In genomic region chrX:53223068-53223693, GRCh38 we compare ENCODE assay signal across 8 cellular contexts. TPM values are rescaled to one million over a fixed set of nuclear protein-coding genes. Genes with fewer than 3 reads are reported as not detected.
DNase-seq lines count a peak whose midpoint lies in the region; ATAC-seq and TF ChIP-seq lines count a peak whose summit lies in the region.

No MANE protein-coding gene starts in this region.

- H3K9me3 Mint-ChIP-seq in stimulated activated memory B cell treated with anti-CD40 and anti-IgM and Interleukin-4, amounts not matched to agents 10 μg/mL and 1 μg/mL and 100 μg/mL, for 72 hours, result no peaks in the 10 kb centered on the region

- WGBS in hepatocyte (ENCODE audit: low lambda C conversion rate, missing lambda C conversion rate), result 63% methylated on average over 2 of the region's 2 CpGs

- H3K4me3 ChIP-seq in WI38 (ENCODE audit: low read depth, low read length) (peak overlapping the region; percentile 94), hepatocyte (peak overlapping the region; percentile 89)

- H3K27me3 ChIP-seq in hepatocyte, result no peaks in the 10 kb centered on the region

- H3K36me3 ChIP-seq in hepatocyte (replicated peaks; ENCODE audit: insufficient read depth, low read depth), result no peaks in the 10 kb centered on the region

- H3K9me2 ChIP-seq in hepatocyte (replicated peaks; ENCODE audit: insufficient read depth), result no peaks in the 10 kb centered on the region

- ATAC-seq in stimulated activated memory B cell treated with anti-CD40 and anti-IgM and Interleukin-4, amounts not matched to agents 10 μg/mL and 1 μg/mL and 100 μg/mL, for 72 hours, result no peak

- peak overlapping the region; percentile 91 for H3K4me2 ChIP-seq in hepatocyte

- DNase-seq in NCI-H82 (lab: John Stamatoyannopoulos, UW), result peak; percentile 3
- no peak for DNase-seq in NCI-H82 treated with DMSO at 0.1 percent for 48 hours (lab: John Stamatoyannopoulos, UW; ENCODE audit: unreplicated experiment)
- DNase-seq in hepatocyte (ENCODE audit: low spot score), result no peak
- no peak for DNase-seq in NCI-H748 (lab: John Stamatoyannopoulos, UW; ENCODE audit: unreplicated experiment)
- DNase-seq in NCI-H2107 (lab: John Stamatoyannopoulos, UW), result no peak
- no peak for DNase-seq in SK-N-DZ (ENCODE audit: low spot score)

- TF ChIP-seq CTCF in WI38 (IDR thresholded peaks at IDR 0.05; ENCODE audit: low read depth, low read length) (no peak), hepatocyte (IDR thresholded peaks at IDR 0.05; ENCODE audit: poor library complexity) (peak; percentile 26)

- H3K27ac ChIP-seq in hepatocyte, result no peak overlapping the region

- peak overlapping the region; percentile 99 for H3K4me3 Mint-ChIP-seq in stimulated activated memory B cell treated with anti-CD40 and anti-IgM and Interleukin-4, amounts not matched to agents 10 μg/mL and 1 μg/mL and 100 μg/mL, for 72 hours

- peaks cover 63% of the 10 kb centered on the region for H3K79me2 ChIP-seq in hepatocyte

- no peaks in the 10 kb centered on the region for H3K27me3 Mint-ChIP-seq in stimulated activated memory B cell treated with anti-CD40 and anti-IgM and Interleukin-4, amounts not matched to agents 10 μg/mL and 1 μg/mL and 100 μg/mL, for 72 hours

- peaks cover 22% of the 10 kb centered on the region for H3K4me1 ChIP-seq in hepatocyte (ENCODE audit: insufficient read depth)

- H2AFZ ChIP-seq in hepatocyte, result no peak overlapping the region

- H3K4me1 Mint-ChIP-seq in stimulated activated memory B cell treated with anti-CD40 and anti-IgM and Interleukin-4, amounts not matched to agents 10 μg/mL and 1 μg/mL and 100 μg/mL, for 72 hours, result peaks cover 20% of the 10 kb centered on the region

- peaks cover 12% of the 10 kb centered on the region for H3K36me3 Mint-ChIP-seq in stimulated activated memory B cell treated with anti-CD40 and anti-IgM and Interleukin-4, amounts not matched to agents 10 μg/mL and 1 μg/mL and 100 μg/mL, for 72 hours

- H3K9me3 ChIP-seq in hepatocyte (ENCODE audit: low read depth), result no peaks in the 10 kb centered on the region

- H3K27ac Mint-ChIP-seq in stimulated activated memory B cell treated with anti-CD40 and anti-IgM and Interleukin-4, amounts not matched to agents 10 μg/mL and 1 μg/mL and 100 μg/mL, for 72 hours, result peak overlapping the region; percentile 99

- peaks cover 61% of the 10 kb centered on the region for H4K20me1 ChIP-seq in hepatocyte (ENCODE audit: insufficient read depth, poor library complexity, severe bottlenecking)

RNA-seq across cellular contexts. Expression of gene KDM5C, which starts 1.8 kb away (rescaled TPM):
- total RNA-seq in hepatocyte, result 107 and 144 TPM in 2 replicates
- 74.5 and 85.5 TPM in 2 replicates for polyA plus RNA-seq in hepatocyte
- polyA plus RNA-seq in SK-N-DZ (2014; cell fraction: cytosol; rRNA removed), result 80.1 and 90.1 TPM in 2 replicates
- 119 and 148 TPM in 2 replicates for polyA plus RNA-seq in SK-N-DZ (2014; cell fraction: nucleus; rRNA removed)

RNA-seq across cellular contexts. Expression of gene IQSEC2, which starts 58.2 kb away (rescaled TPM):
- total RNA-seq in hepatocyte, result 7.0 and 8.4 TPM in 2 replicates
- 3.7 and 4.4 TPM in 2 replicates for polyA plus RNA-seq in hepatocyte
- 2.6 and 4.2 TPM in 2 replicates for polyA plus RNA-seq in SK-N-DZ (2014; cell fraction: cytosol; rRNA removed)
- polyA plus RNA-seq in SK-N-DZ (2014; cell fraction: nucleus; rRNA removed), result 6.5 and 8.8 TPM in 2 replicates
